In the genomic region with DNA sequence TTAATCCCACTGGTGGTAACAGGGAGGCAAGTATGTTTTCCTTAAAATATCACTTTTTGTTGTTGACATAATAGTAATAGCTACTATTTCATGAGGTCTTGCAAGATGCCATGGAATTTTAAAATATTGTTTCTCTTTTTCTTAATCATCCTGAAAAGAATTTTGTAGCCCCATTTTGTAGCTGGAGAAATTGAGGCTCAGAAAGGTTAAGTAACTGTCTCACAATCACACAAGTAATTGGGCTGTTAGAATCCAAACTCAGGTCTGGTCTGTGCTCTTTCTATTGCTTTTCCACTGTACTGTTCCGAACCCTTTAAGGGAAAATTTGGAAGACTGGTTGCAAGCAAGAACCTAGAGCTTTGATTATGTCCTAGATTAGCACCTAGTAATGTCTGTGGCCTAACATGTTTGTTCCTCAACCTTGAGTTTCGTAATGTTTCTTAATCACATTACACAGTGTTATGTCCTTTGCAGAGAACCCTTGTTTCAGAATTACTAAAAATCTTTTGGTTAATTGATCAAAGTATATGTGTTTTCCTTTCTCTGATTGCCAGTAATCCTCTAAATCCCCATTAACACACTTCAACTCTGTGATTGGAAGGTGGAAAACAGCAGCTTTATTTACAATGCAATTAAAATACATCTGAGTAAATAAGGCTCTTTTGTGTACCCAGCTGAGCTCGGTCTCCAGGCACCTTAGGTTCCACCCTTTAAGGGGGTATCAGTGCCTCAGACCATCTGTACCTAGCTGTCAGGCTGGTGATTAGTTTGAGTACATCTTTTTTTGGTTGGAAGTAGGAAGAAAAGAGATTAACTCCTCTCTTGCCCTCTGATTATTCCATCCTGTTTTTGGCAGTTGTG, we compare ENCODE assay signal across 1 cellular context.
TF ChIP-seq lines count a peak whose summit lies in the region.

No MANE protein-coding gene starts in this region.

TF ChIP-seq in WTC11, 78 proteins besides CTCF, POLR2A, EP300 and RAD21 (continued from another document):
- TF ChIP-seq, protein P1, sequence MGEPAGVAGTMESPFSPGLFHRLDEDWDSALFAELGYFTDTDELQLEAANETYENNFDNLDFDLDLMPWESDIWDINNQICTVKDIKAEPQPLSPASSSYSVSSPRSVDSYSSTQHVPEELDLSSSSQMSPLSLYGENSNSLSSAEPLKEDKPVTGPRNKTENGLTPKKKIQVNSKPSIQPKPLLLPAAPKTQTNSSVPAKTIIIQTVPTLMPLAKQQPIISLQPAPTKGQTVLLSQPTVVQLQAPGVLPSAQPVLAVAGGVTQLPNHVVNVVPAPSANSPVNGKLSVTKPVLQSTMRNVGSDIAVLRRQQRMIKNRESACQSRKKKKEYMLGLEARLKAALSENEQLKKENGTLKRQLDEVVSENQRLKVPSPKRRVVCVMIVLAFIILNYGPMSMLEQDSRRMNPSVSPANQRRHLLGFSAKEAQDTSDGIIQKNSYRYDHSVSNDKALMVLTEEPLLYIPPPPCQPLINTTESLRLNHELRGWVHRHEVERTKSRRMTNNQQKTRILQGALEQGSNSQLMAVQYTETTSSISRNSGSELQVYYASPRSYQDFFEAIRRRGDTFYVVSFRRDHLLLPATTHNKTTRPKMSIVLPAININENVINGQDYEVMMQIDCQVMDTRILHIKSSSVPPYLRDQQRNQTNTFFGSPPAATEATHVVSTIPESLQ (CRISPR knock-in tag; IDR thresholded peaks at IDR 0.05) = no peak
- TF ChIP-seq RELA (CRISPR knock-in tag; IDR thresholded peaks at IDR 0.05; ENCODE audit: borderline replicate concordance) = no peak
